ENCODE assay signal across 22 cellular contexts in genomic region chr12:108414021-108414420, GRCh38.
"Had no signal": no experiment of that assay in that cellular context is flagged by ENCODE, and none has a peak within 500 bp of the region (broad histone marks: within the 10 kb centered on the region; RNA-seq: fewer than 3 reads in every experiment).

No MANE protein-coding gene starts in this region.

- H3K36me3 ChIP-seq: colonic mucosa, esophagus squamous epithelium, left lung, prostate gland, sigmoid colon, stomach, thyroid gland had no signal

- H3K4me3 ChIP-seq: colonic mucosa, esophagus squamous epithelium, left lung, prostate gland, sigmoid colon, stomach, thyroid gland had no signal

- H3K27ac ChIP-seq: colonic mucosa, esophagus squamous epithelium, left lung, prostate gland, sigmoid colon, stomach, thyroid gland had no signal

- H3K27me3 ChIP-seq: colonic mucosa, sigmoid colon, thyroid gland had no signal

- ATAC-seq: left lung; naive thymus-derived CD8-positive, alpha-beta T cell; right cardiac atrium; stimulated activated effector memory CD8-positive, alpha-beta T cell treated with anti-CD3 and anti-CD28 coated beads, Interleukin-12 subunit alpha, Interleukin-12 subunit beta, amount 100 ng/mL, for 72 hours had no signal

- DNase-seq: colonic mucosa; effector CD8-positive, alpha-beta T cell; endodermal cell; erythroblast; esophagus squamous epithelium; hypothalamus; immature natural killer cell; left lung; naive thymus-derived CD8-positive, alpha-beta T cell; nephron progenitor cell; nucleus accumbens; right cardiac atrium; sigmoid colon; stimulated activated CD4-positive, alpha-beta T cell treated with anti-CD3 and anti-CD28 coated beads, Interleukin-2, amount 100 ng/mL, for 24 hours; stimulated activated CD4-positive, alpha-beta T cell treated with anti-CD3 and anti-CD28 coated beads, Interleukin-4, amount 100 ng/mL, for 24 hours; stimulated activated naive CD4-positive, alpha-beta T cell treated with Interleukin-2 at 50 U/mL for 16 hours; stomach; thyroid gland had no signal

- H3K4me1 ChIP-seq: colonic mucosa, esophagus squamous epithelium, left lung, prostate gland, thyroid gland had no signal

- FAIRE-seq: frontal cortex, keratinocyte had no signal

- H3K9me3 ChIP-seq: colonic mucosa, esophagus squamous epithelium, prostate gland, sigmoid colon, thyroid gland had no signal
